In genomic region chr16:77273-77806, GRCh38 we compare ENCODE assay signal across 1 cellular context.
A peak's percentile ranks its signal among the peaks of the same experiment; 100 is the strongest.
TF ChIP-seq lines count a peak whose summit lies in the region.

No MANE protein-coding gene starts in this region.

TF ChIP-seq in HepG2, 621 proteins besides CTCF, POLR2A, EP300 and RAD21 (continued from another document and continues in another):
- no peak for TF ChIP-seq ATF4 (CRISPR knock-in tag; IDR thresholded peaks at IDR 0.05)
- no peak for TF ChIP-seq PATZ1 (CRISPR knock-in tag; IDR thresholded peaks at IDR 0.05)
- peak; percentile 87 for TF ChIP-seq ZFX (CRISPR knock-in tag; IDR thresholded peaks at IDR 0.05; ENCODE audit: low read depth)
- TF ChIP-seq ZNF121 (CRISPR knock-in tag; IDR thresholded peaks at IDR 0.05), result no peak
- no peak for TF ChIP-seq ZBTB42 (CRISPR knock-in tag; IDR thresholded peaks at IDR 0.05)
- no peak; the same call in 1 of the 2 replicates for TF ChIP-seq ZNF281 (CRISPR knock-in tag; IDR thresholded peaks at IDR 0.05; ENCODE audit: borderline replicate concordance)
- TF ChIP-seq AHR (CRISPR knock-in tag; IDR thresholded peaks at IDR 0.05), result no peak
- no peak for TF ChIP-seq ZNF354B (CRISPR knock-in tag; IDR thresholded peaks at IDR 0.05)
- TF ChIP-seq MATR3 (CRISPR knock-in tag; IDR thresholded peaks at IDR 0.05), result no peak
- TF ChIP-seq KDM5A (IDR thresholded peaks at IDR 0.05; ENCODE audit: borderline replicate concordance, low read length), result no peak
- no peak for TF ChIP-seq ELK4 (CRISPR knock-in tag; IDR thresholded peaks at IDR 0.05; ENCODE audit: borderline replicate concordance)
- no peak for TF ChIP-seq HNF4A (CRISPR knock-in tag; IDR thresholded peaks at IDR 0.05)
- TF ChIP-seq ZNF878 (CRISPR knock-in tag; IDR thresholded peaks at IDR 0.05), result no peak
- TF ChIP-seq MYPOP (CRISPR knock-in tag; IDR thresholded peaks at IDR 0.05), result no peak
- TF ChIP-seq ZNF34 (CRISPR knock-in tag; IDR thresholded peaks at IDR 0.05; ENCODE audit: borderline replicate concordance), result no peak
- no peak for TF ChIP-seq ZNF790 (CRISPR knock-in tag; IDR thresholded peaks at IDR 0.05; ENCODE audit: borderline replicate concordance)
- TF ChIP-seq ZNF441 (CRISPR knock-in tag; IDR thresholded peaks at IDR 0.05; ENCODE audit: borderline replicate concordance), result no peak
- TF ChIP-seq CBX2 (IDR thresholded peaks at IDR 0.05; ENCODE audit: low read depth, low read length), result no peak
- no peak for TF ChIP-seq CBX2 (CRISPR knock-in tag; IDR thresholded peaks at IDR 0.05; ENCODE audit: low read depth)
- no peak for TF ChIP-seq ARNT (IDR thresholded peaks at IDR 0.05)
- TF ChIP-seq ZNF564 (CRISPR knock-in tag; IDR thresholded peaks at IDR 0.05), result no peak
- TF ChIP-seq ZNF292 (CRISPR knock-in tag; IDR thresholded peaks at IDR 0.05; ENCODE audit: borderline replicate concordance, low read depth), result no peak
- no peak for TF ChIP-seq GPN1 (CRISPR knock-in tag; IDR thresholded peaks at IDR 0.05; ENCODE audit: borderline replicate concordance)
- peak; percentile 98 for TF ChIP-seq ZNF770 (CRISPR knock-in tag; IDR thresholded peaks at IDR 0.05)
- no peak for TF ChIP-seq RARA (CRISPR knock-in tag; IDR thresholded peaks at IDR 0.05)
- TF ChIP-seq TRIM22 (IDR thresholded peaks at IDR 0.05), result no peak
- no peak for TF ChIP-seq ZFP62 (CRISPR knock-in tag; IDR thresholded peaks at IDR 0.05)
- TF ChIP-seq KAT2B (IDR thresholded peaks at IDR 0.05; ENCODE audit: borderline replicate concordance, low read depth, low read length), result no peak
- no peak for TF ChIP-seq NKX3-1 (CRISPR knock-in tag; IDR thresholded peaks at IDR 0.05)
- no peak for TF ChIP-seq MAFG (CRISPR knock-in tag; IDR thresholded peaks at IDR 0.05)
- no peak for TF ChIP-seq KIAA2018 (CRISPR knock-in tag; IDR thresholded peaks at IDR 0.05; ENCODE audit: borderline replicate concordance)
- no peak for TF ChIP-seq ZNF33B (CRISPR knock-in tag; IDR thresholded peaks at IDR 0.05)
- TF ChIP-seq ZNF768 (CRISPR knock-in tag; IDR thresholded peaks at IDR 0.05), result 0 out of 2 replicates have a peak, but pooled peaks have one; percentile 38
- no peak for TF ChIP-seq SP5 (CRISPR knock-in tag; IDR thresholded peaks at IDR 0.05; ENCODE audit: borderline replicate concordance, low read depth)
- TF ChIP-seq ELF1 (CRISPR knock-in tag; IDR thresholded peaks at IDR 0.05), result peak; percentile 74
- no peak for TF ChIP-seq DDIT3 (CRISPR knock-in tag; IDR thresholded peaks at IDR 0.05)
- no peak for TF ChIP-seq TFE3 (CRISPR knock-in tag; IDR thresholded peaks at IDR 0.05)
- TF ChIP-seq STAT5B (CRISPR knock-in tag; IDR thresholded peaks at IDR 0.05), result no peak
- TF ChIP-seq FOSL1 (CRISPR knock-in tag; IDR thresholded peaks at IDR 0.05; ENCODE audit: borderline replicate concordance), result no peak
- no peak for TF ChIP-seq ZNF7 (CRISPR knock-in tag; IDR thresholded peaks at IDR 0.05)
- TF ChIP-seq RFXAP (CRISPR knock-in tag; IDR thresholded peaks at IDR 0.05; ENCODE audit: borderline replicate concordance), result no peak
